16 cellular contexts compared by ENCODE assay signal in genomic region chr1:245188350-245188749, GRCh38.
"Had no signal": no experiment of that assay in that cellular context is flagged by ENCODE, and none has a peak within 500 bp of the region (broad histone marks: within the 10 kb centered on the region; RNA-seq: fewer than 3 reads in every experiment).

No MANE protein-coding gene starts in this region.

- H3K9me3 Mint-ChIP-seq: activated CD4-positive, alpha-beta T cell treated with anti-CD3 and anti-CD28 coated beads, Interleukin-2, amount 10 ng/mL, durations not matched to agents 24 days and 14 days; activated naive CD8-positive, alpha-beta T cell treated with anti-CD3 and anti-CD28 coated beads, Interleukin-2, amount 50 U/mL, for 24 hours; natural killer cell; WTC11 had no signal

- H3K4me1 Mint-ChIP-seq: activated CD4-positive, alpha-beta T cell treated with anti-CD3 and anti-CD28 coated beads, Interleukin-2, amount 10 ng/mL, durations not matched to agents 24 days and 14 days; activated naive CD8-positive, alpha-beta T cell treated with anti-CD3 and anti-CD28 coated beads, Interleukin-2, amount 50 U/mL, for 24 hours; natural killer cell had no signal

- H3K27ac Mint-ChIP-seq: activated CD4-positive, alpha-beta T cell treated with anti-CD3 and anti-CD28 coated beads, Interleukin-2, amount 10 ng/mL, durations not matched to agents 24 days and 14 days; activated naive CD8-positive, alpha-beta T cell treated with anti-CD3 and anti-CD28 coated beads, Interleukin-2, amount 50 U/mL, for 24 hours; natural killer cell; WTC11 had no signal

- H3K27me3 Mint-ChIP-seq: activated CD4-positive, alpha-beta T cell treated with anti-CD3 and anti-CD28 coated beads, Interleukin-2, amount 10 ng/mL, durations not matched to agents 24 days and 14 days had no signal

- H3K27me3 ChIP-seq: esophagus squamous epithelium, foreskin keratinocyte had no signal

- H3K36me3 Mint-ChIP-seq: natural killer cell, WTC11 had no signal

- H3K4me1 ChIP-seq: esophagus squamous epithelium, foreskin keratinocyte had no signal

- H3K4me3 ChIP-seq: esophagus squamous epithelium, lung, mucosa of descending colon had no signal

- H3K4me3 Mint-ChIP-seq: activated CD4-positive, alpha-beta T cell treated with anti-CD3 and anti-CD28 coated beads, Interleukin-2, amount 10 ng/mL, durations not matched to agents 24 days and 14 days; activated naive CD8-positive, alpha-beta T cell treated with anti-CD3 and anti-CD28 coated beads, Interleukin-2, amount 50 U/mL, for 24 hours; natural killer cell; WTC11 had no signal

- H3K9me3 ChIP-seq: esophagus squamous epithelium, mucosa of descending colon had no signal

- DNase-seq: activated CD4-positive, alpha-beta T cell treated with anti-CD3 and anti-CD28 coated beads, Interleukin-2, amount 10 ng/mL, durations not matched to agents 24 days and 14 days; activated naive CD4-positive, alpha-beta T cell treated with Interleukin-2 at 50 U/mL for 16 hours; activated naive CD8-positive, alpha-beta T cell treated with anti-CD3 and anti-CD28 coated beads, Interleukin-2, amount 50 U/mL, for 24 hours; esophagus squamous epithelium; foreskin keratinocyte; left colon; mucosa of descending colon; natural killer cell; right cardiac atrium; stimulated activated naive CD4-positive, alpha-beta T cell; T1000; trophoblast cell had no signal

- H3K36me3 ChIP-seq: esophagus squamous epithelium had no signal

- H3K27ac ChIP-seq: esophagus squamous epithelium, foreskin keratinocyte had no signal

- FAIRE-seq: astrocyte, colon had no signal

- ATAC-seq: activated naive CD8-positive, alpha-beta T cell treated with anti-CD3 and anti-CD28 coated beads, Interleukin-2, amount 50 U/mL, for 24 hours; foreskin keratinocyte; left colon; mucosa of descending colon; natural killer cell; right cardiac atrium; WTC11 had no signal
